Comparison of ENCODE assay signal across 25 cellular contexts in genomic region chr14:89481167-89481566, GRCh38.
DNase-seq lines count a peak whose midpoint lies in the region; ATAC-seq, FAIRE-seq and TF ChIP-seq lines count a peak whose summit lies in the region.
"Had no signal": no experiment of that assay in that cellular context is flagged by ENCODE, and none has a peak within 500 bp of the region (broad histone marks: within the 10 kb centered on the region; RNA-seq: fewer than 3 reads in every experiment).

No MANE protein-coding gene starts in this region.

- TF ChIP-seq EP300 in HepG2 (IDR thresholded peaks at IDR 0.05; ENCODE audit: low read depth in 2 of 2, low read length in 2 of 2) (no peak), HepG2 (CRISPR knock-in tag; IDR thresholded peaks at IDR 0.05; ENCODE audit: borderline replicate concordance) (no peak)

- H3K27ac ChIP-seq in HepG2 (ENCODE audit: extremely low read length, insufficient read depth, low read length): no peak overlapping the region
- H3K27ac ChIP-seq in right lobe of liver: no peak overlapping the region
- no peak overlapping the region for H3K27ac ChIP-seq in aorta (ENCODE audit: low read depth in 1 of 2, low read length in 2 of 2)
- H3K27ac ChIP-seq: body of pancreas had no signal

- ATAC-seq in HepG2: no peak
- ATAC-seq in right lobe of liver: no peak
- peak; percentile 86 for ATAC-seq in left ventricle myocardium superior
- ATAC-seq in sciatic nerve: peak; percentile 92
- ATAC-seq in aorta (ENCODE audit: low FRiP score): peak; percentile 78
- ATAC-seq in HG03439 (IDR thresholded peaks at IDR 0.05; ENCODE audit: unreplicated experiment): no peak
- ATAC-seq in HG02973 (IDR thresholded peaks at IDR 0.05; ENCODE audit: unreplicated experiment): no peak
- ATAC-seq: body of pancreas; stimulated activated naive CD8-positive, alpha-beta T cell treated with anti-CD3 and anti-CD28 coated beads, Interleukin-15, amount 100 ng/mL, for 72 hours had no signal

- no peaks in the 10 kb centered on the region for H3K79me2 ChIP-seq in HepG2 (ENCODE audit: insufficient read depth, low read length)

- H3K4me3 ChIP-seq in HepG2 (replicated peaks in 1 of 3; ENCODE audit: insufficient read depth in 1 of 3, low read depth in 2 of 3, low read length in 3 of 3) (no peak overlapping the region), right lobe of liver (no peak overlapping the region), aorta (ENCODE audit: low read length in 2 of 2) (no peak overlapping the region)
- H3K4me3 ChIP-seq: body of pancreas had no signal

- no TSS peak for BruUV-seq in HepG2 (replicated peaks; lab: Mats Ljungman, UMichigan)

- no peak for TF ChIP-seq RAD21 in HepG2 (CRISPR knock-in tag; IDR thresholded peaks at IDR 0.05)

- no peak overlapping the region for H3K27ac Mint-ChIP-seq in glutamatergic neuron (ENCODE audit: unreplicated experiment)
- H3K27ac Mint-ChIP-seq: CD8-positive, alpha-beta memory T cell had no signal

- FAIRE-seq in HepG2 (lab: Jason Lieb, UNC): no peak
- FAIRE-seq: GM19239, keratinocyte had no signal

- H3K27me3 Mint-ChIP-seq in glutamatergic neuron (ENCODE audit: unreplicated experiment): peaks cover 4% of the 10 kb centered on the region
- H3K27me3 Mint-ChIP-seq: stimulated activated naive CD8-positive, alpha-beta T cell treated with anti-CD3 and anti-CD28 coated beads, Interleukin-15, amount 100 ng/mL, for 72 hours had no signal

- H3K4me1 ChIP-seq in HepG2 (ENCODE audit: insufficient read depth, low read length): peaks cover 22% of the 10 kb centered on the region
- H3K4me1 ChIP-seq in right lobe of liver: peaks cover 0 to 7% (median 0%) of the 10 kb centered on the region in 4 donors
- H3K4me1 ChIP-seq in aorta (ENCODE audit: control insufficient read depth in 1 of 2, insufficient read depth in 2 of 2, low read length in 2 of 2): peaks cover 0 to 7% of the 10 kb centered on the region in 2 donors

- H3K36me3 Mint-ChIP-seq in glutamatergic neuron (ENCODE audit: unreplicated experiment): peaks cover under 1% of the 10 kb centered on the region

- TF ChIP-seq POLR2A in HepG2 (IDR thresholded peaks at IDR 0.05; ENCODE audit: insufficient read depth in 1 of 2, low read depth in 2 of 2, low read length in 2 of 2): no peak
- no peak for TF ChIP-seq POLR2A in right lobe of liver (IDR thresholded peaks at IDR 0.05)

- H3K9me3 ChIP-seq in HepG2 (ENCODE audit: low read length) (no peaks in the 10 kb centered on the region), right lobe of liver (no peaks in the 10 kb centered on the region), aorta (ENCODE audit: control insufficient read depth, low read length) (no peaks in the 10 kb centered on the region)
- H3K9me3 ChIP-seq: body of pancreas had no signal

- no peak overlapping the region for H2AFZ ChIP-seq in HepG2 (ENCODE audit: low read length)

- in situ Hi-C loops in HepG2 (cut with HindIII; ENCODE audit: extremely low pct_ligation_motif_present, low pct_unique_long_range_greater_than_20kb): no loop called here

- peaks cover 7% of the 10 kb centered on the region for H3K4me1 Mint-ChIP-seq in glutamatergic neuron (ENCODE audit: low read depth, unreplicated experiment)

- CTCF ChIA-PET in HepG2 (lab: Yijun Ruan, JAX; ENCODE audit: low intra/inter-chr PET ratio, low total read pairs): no interaction called here

- no peak overlapping the region for H3K4me2 ChIP-seq in HepG2 (ENCODE audit: low read depth, low read length)

- no peak overlapping the region for H3K4me3 Mint-ChIP-seq in glutamatergic neuron (ENCODE audit: unreplicated experiment)
- H3K4me3 Mint-ChIP-seq: CD8-positive, alpha-beta memory T cell; stimulated activated naive CD8-positive, alpha-beta T cell treated with anti-CD3 and anti-CD28 coated beads, Interleukin-15, amount 100 ng/mL, for 72 hours had no signal

- POLR2A ChIA-PET in HepG2 (lab: Yijun Ruan, JAX): interaction anchor here (1.4 kb wide), 1 partner anchor 22 kb away, joined by 3 read pairs; no protein-coding TSS in a partner anchor

- TF ChIP-seq CTCF in HepG2 (CRISPR knock-in tag; IDR thresholded peaks at IDR 0.05) (no peak), right lobe of liver (IDR thresholded peaks at IDR 0.05) (no peak), glutamatergic neuron (IDR thresholded peaks at IDR 0.05; ENCODE audit: partially characterized antibody, unreplicated experiment) (no peak)

- DNase-seq in HepG2 (ENCODE audit: low spot score) (no peak), right lobe of liver (no peak), left ventricle myocardium superior (peak; percentile 65), sciatic nerve (ENCODE audit: low spot score) (peak; percentile 71), aorta (peak in 1 of 2 donors; percentile 83), glutamatergic neuron (no peak)
- DNase-seq: 8988T; activated CD4-positive, CD25-positive, alpha-beta regulatory T cell; activated gamma-delta T cell; AML-193; body of pancreas; CD8-positive, alpha-beta memory T cell; DMS153; effector memory CD4-positive, alpha-beta T cell; foreskin melanocyte; NCI-H1417; NCI-H2081 treated with DMSO at 0.1 percent for 48 hours; NCI-H446; OCI-M1; stimulated activated naive CD8-positive, alpha-beta T cell treated with anti-CD3 and anti-CD28 coated beads, Interleukin-15, amount 100 ng/mL, for 72 hours; T-helper 9 cell had no signal

- 90% methylated on average over 11 of the region's 11 CpGs for WGBS in HepG2 (ENCODE audit: low lambda C conversion rate)
- WGBS in right lobe of liver (ENCODE audit: insufficient coverage, low coverage, low lambda C conversion rate, missing lambda C conversion rate): 83% methylated on average over 6 of the region's 11 CpGs
- 59 to 62% methylated on average over 11 of the region's 11 CpGs for WGBS in aorta, 2 donors

- H3K27me3 ChIP-seq in HepG2 (ENCODE audit: control insufficient read depth in 1 of 2, insufficient read depth in 2 of 2, low read length in 2 of 2): no peaks in the 10 kb centered on the region
- no peaks in the 10 kb centered on the region for H3K27me3 ChIP-seq in right lobe of liver
- no peaks in the 10 kb centered on the region for H3K27me3 ChIP-seq in aorta (ENCODE audit: control insufficient read depth in 1 of 2, insufficient read depth in 2 of 2, low read length in 1 of 2)
- H3K27me3 ChIP-seq: body of pancreas had no signal

- intact Hi-C loops in HepG2 (cut with micrococcal nuclease; ENCODE audit: unreplicated experiment) (no loop called here), right lobe of liver (cut with DNase I) (no loop called here), left ventricle myocardium superior (cut with micrococcal nuclease) (no loop called here), sciatic nerve (cut with DNase I) (no loop called here), aorta (cut with DNase I) (no loop called here)

- no peaks in the 10 kb centered on the region for H3K9me3 Mint-ChIP-seq in glutamatergic neuron (ENCODE audit: unreplicated experiment)
- H3K9me3 Mint-ChIP-seq: CD8-positive, alpha-beta memory T cell; stimulated activated naive CD8-positive, alpha-beta T cell treated with anti-CD3 and anti-CD28 coated beads, Interleukin-15, amount 100 ng/mL, for 72 hours had no signal

- no peaks in the 10 kb centered on the region; a peak in 1 of 5 replicates for H3K36me3 ChIP-seq in HepG2 (replicated peaks in 1 of 2; ENCODE audit: control insufficient read depth in 1 of 2, insufficient read depth in 2 of 2, low read length in 2 of 2)
- no peaks in the 10 kb centered on the region for H3K36me3 ChIP-seq in right lobe of liver
- H3K36me3 ChIP-seq in aorta (ENCODE audit: control insufficient read depth in 1 of 2, insufficient read depth in 2 of 2, low read length in 1 of 2): no peaks in the 10 kb centered on the region

- H3K9ac ChIP-seq in HepG2 (ENCODE audit: insufficient read depth, low read depth, low read length): no peak overlapping the region

- no peaks in the 10 kb centered on the region for H4K20me1 ChIP-seq in HepG2 (ENCODE audit: insufficient read depth, low read length)

TF ChIP-seq in HepG2, 621 proteins besides CTCF, POLR2A, EP300 and RAD21 (continues in another document):
- no peak for TF ChIP-seq AHDC1 (CRISPR knock-in tag; IDR thresholded peaks at IDR 0.05; ENCODE audit: borderline replicate concordance)

Comparison
In these comparisons a context has a peak if more than half of its experiments do, and no peak if none do; other contexts are left out.
1. ATAC-seq: peak in left ventricle myocardium superior (single experiment), sciatic nerve (single experiment) and aorta (single experiment); none in HepG2 (single experiment), right lobe of liver (0 of 4), HG03439 (single experiment) and HG02973 (single experiment).
2. DNase-seq: peak in left ventricle myocardium superior (single experiment) and sciatic nerve (single experiment); none in HepG2 (single experiment), right lobe of liver (0 of 3) and glutamatergic neuron (single experiment).